ENCODE assay signal across 16 cellular contexts in the genomic region with DNA sequence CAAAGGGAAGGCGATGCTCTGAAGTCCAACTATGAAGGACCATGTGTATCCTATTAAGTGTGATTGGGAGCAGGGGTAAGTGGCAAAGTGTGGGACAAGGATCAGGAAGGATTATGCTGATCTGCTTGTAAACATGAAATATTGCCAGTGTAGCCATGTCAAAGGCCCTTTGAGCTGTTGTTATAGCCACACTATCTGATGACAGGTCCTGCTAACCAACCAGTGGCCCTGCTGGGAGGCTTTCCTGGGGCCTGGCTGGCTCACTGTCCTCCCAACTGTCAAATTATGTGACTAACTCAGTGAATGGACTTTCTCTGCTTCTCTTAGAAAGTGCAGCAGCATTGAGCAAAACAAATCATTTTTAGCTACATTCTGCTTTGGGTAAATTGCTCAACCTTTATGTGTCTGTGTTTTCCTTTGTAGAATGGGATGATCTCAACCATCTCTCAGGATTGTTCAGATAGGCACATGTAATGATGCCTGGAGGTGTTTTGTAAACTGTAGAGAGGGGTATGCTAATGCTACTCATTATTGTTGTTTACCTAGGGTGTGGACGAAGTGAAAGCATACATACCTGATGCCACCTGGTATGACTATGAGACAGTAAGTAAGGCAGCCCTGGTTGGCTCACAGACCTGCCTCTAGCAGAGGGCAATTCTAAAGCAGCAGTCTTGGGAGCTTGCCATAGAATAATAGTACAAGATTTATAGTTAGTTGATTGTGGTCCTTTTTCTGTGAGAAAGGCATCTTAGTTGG. TPM values are rescaled to one million over a fixed set of nuclear protein-coding genes. Genes with fewer than 3 reads are reported as not detected.
DNase-seq lines count a peak whose midpoint lies in the region; ATAC-seq and FAIRE-seq lines count a peak whose summit lies in the region.
"Had no signal": no experiment of that assay in that cellular context is flagged by ENCODE, and none has a peak within 500 bp of the region (broad histone marks: within the 10 kb centered on the region; RNA-seq: fewer than 3 reads in every experiment).

No MANE protein-coding gene starts in this region.

- H3K4me3 ChIP-seq in small intestine (ENCODE audit: low read depth in 1 of 2, low read length in 2 of 2) (no peak overlapping the region), right cardiac atrium (ENCODE audit: low read length) (no peak overlapping the region)
- H3K4me3 ChIP-seq: BLaER1 had no signal

- DNase-seq in NCI-H2029 treated with DMSO at 0.1 percent for 48 hours (lab: John Stamatoyannopoulos, UW) (peak; percentile 2), NCI-H526 (lab: John Stamatoyannopoulos, UW) (peak; percentile 97 to 99), SW480 (ENCODE audit: low spot score) (peak; percentile 31), small intestine (peak; percentile 66), right cardiac atrium (no peak), LoVo (ENCODE audit: low spot score) (no peak)
- DNase-seq in activated CD8-positive, alpha-beta memory T cell treated with anti-CD3 and anti-CD28 coated beads for 24 hours, result no peak
- DNase-seq: CD8-positive, alpha-beta memory T cell; DMS 273 treated with DMSO at 0.1 percent for 48 hours; EL; GOT3; NCI-H1694; NCI-H524 treated with DMSO at 0.1 percent for 48 hours had no signal

- H3K9me3 ChIP-seq in small intestine (ENCODE audit: control insufficient read depth, low read depth), result no peaks in the 10 kb centered on the region
- no peaks in the 10 kb centered on the region for H3K9me3 ChIP-seq in right cardiac atrium (ENCODE audit: control insufficient read depth, low read length)
- H3K9me3 ChIP-seq: BLaER1 had no signal

- H3K36me3 ChIP-seq in small intestine (ENCODE audit: control insufficient read depth in 2 of 2, insufficient read depth in 2 of 2, low read length in 2 of 2), result peaks cover 2 to 31% of the 10 kb centered on the region in 2 donors
- H3K36me3 ChIP-seq: BLaER1 had no signal

- no peaks in the 10 kb centered on the region for H3K27me3 ChIP-seq in small intestine (ENCODE audit: control insufficient read depth in 2 of 2, insufficient read depth in 2 of 2, low read length in 2 of 2)
- H3K27me3 ChIP-seq in right cardiac atrium (ENCODE audit: control insufficient read depth, insufficient read depth), result no peaks in the 10 kb centered on the region
- H3K27me3 ChIP-seq: BLaER1 had no signal

- no peak for ATAC-seq in right cardiac atrium

- FAIRE-seq in small intestine (lab: Jason Lieb, UNC), result no peak
- FAIRE-seq: HTR-8/SVneo had no signal

- WGBS in small intestine, 3 donors, result 53 to 64% (median 62%) methylated on average over 2 of the region's 2 CpGs
- 74% methylated on average over 2 of the region's 2 CpGs for WGBS in right cardiac atrium

- H3K4me1 ChIP-seq in small intestine (ENCODE audit: control insufficient read depth in 2 of 2, insufficient read depth in 1 of 2, low read depth in 1 of 2, low read length in 1 of 2) (peaks cover 0 to 4% of the 10 kb centered on the region in 2 donors), right cardiac atrium (ENCODE audit: control insufficient read depth, insufficient read depth, low read length) (no peaks in the 10 kb centered on the region)
- H3K4me1 ChIP-seq: BLaER1 had no signal

- intact Hi-C loops in right cardiac atrium (cut with DNase I), result no loop called here

- H3K27ac ChIP-seq in small intestine (ENCODE audit: low read depth in 1 of 2, low read length in 1 of 2) (peak overlapping the region in 1 of 2 donors; percentile 61), right cardiac atrium (ENCODE audit: low read length) (no peak overlapping the region)
- H3K27ac ChIP-seq: BLaER1 had no signal

RNA-seq across cellular contexts. Expression of gene MGAM2, which starts 47.4 kb away (rescaled TPM):
- 1 to 10 TPM; 2.7 to 8.5 (median 4.2) TPM for polyA plus RNA-seq in small intestine
- total RNA-seq in right cardiac atrium, result under 1 TPM in 3 of 4 donors, not detected in 1; 0.11 to 0.19 (median 0.15) TPM
- 0.02 TPM for polyA plus RNA-seq in right cardiac atrium
- total RNA-seq: CD8-positive, alpha-beta memory T cell; RPMI7951 had no signal
- polyA plus RNA-seq: CD8-positive, alpha-beta memory T cell had no signal

Comparison
In these comparisons a context has a peak if more than half of its experiments do, and no peak if none do; other contexts are left out.
1. DNase-seq: peak in NCI-H2029 treated with DMSO at 0.1 percent for 48 hours (single experiment), NCI-H526 (2 of 2), SW480 (single experiment) and small intestine (single experiment); none in right cardiac atrium (0 of 3), LoVo (single experiment) and activated CD8-positive, alpha-beta memory T cell treated with anti-CD3 and anti-CD28 coated beads for 24 hours (single experiment).